Comparison of ENCODE assay signal across 9 cellular contexts in the genomic region with DNA sequence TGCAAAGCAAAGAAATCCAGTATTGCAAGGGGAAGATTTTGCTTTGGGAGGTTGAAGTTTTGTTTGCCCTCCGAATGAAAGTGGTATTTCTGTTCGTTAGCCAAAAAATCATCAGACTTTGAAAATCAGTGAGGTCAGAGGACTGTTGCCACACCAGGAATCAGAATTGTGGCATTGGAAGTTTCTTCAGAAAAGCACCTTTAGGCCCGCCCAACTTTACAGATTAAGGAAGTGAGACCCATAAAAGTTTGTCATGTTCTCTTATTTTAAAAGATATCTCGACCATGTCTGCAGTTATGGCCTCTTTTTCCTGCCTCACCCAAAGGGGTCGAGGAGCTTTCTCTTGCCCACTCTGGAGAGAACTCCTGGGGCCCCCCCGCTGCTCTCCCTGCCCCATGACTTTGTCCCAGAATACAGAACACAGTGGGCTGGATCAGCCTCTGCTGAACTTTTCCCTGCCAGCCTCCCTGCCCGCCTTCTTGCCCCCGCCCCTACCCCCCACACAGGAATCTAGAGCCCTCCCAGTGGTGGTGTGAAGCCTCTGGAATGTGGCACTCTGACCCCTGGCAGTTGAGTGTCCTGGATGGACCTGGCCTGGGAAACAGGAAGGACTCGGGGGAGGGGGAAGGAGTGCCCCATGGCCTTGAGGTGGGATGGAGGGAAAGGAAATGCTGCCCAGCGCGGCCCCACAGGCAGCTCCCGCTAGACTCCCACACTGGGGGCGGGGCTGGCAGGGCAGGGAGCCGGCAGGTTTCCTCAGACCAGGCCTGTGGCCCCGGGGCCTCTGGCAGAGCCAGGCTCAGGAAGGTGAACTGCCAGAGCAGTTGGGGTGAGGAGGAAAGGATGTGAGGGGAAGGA. TPM values are rescaled to one million over a fixed set of nuclear protein-coding genes. Genes with fewer than 3 reads are reported as not detected.
DNase-seq lines count a peak whose midpoint lies in the region; ATAC-seq and TF ChIP-seq lines count a peak whose summit lies in the region.
"Had no signal": no experiment of that assay in that cellular context is flagged by ENCODE, and none has a peak within 500 bp of the region (broad histone marks: within the 10 kb centered on the region; RNA-seq: fewer than 3 reads in every experiment).

No MANE protein-coding gene starts in this region.

- peaks cover 27 to 85% of the 10 kb centered on the region in 2 experiments for H3K79me1 ChIP-seq in IMR-90 (ENCODE audit: low read depth in 1 of 2, low read length in 2 of 2)

- DNase-seq in IMR-90 (no peak), brain microvascular endothelial cell (peak; percentile 46), left colon (peak; percentile 66 to 83), tibial artery (peak in 1 of 2 donors; percentile 70), AG08396 (ENCODE audit: low spot score) (no peak), dorsolateral prefrontal cortex (no peak)
- DNase-seq in activated CD4-positive, alpha-beta T cell treated with anti-CD3 and anti-CD28 coated beads for 4 hours = no peak
- DNase-seq in activated CD4-positive, alpha-beta T cell treated with anti-CD3 and anti-CD28 coated beads, Interleukin-2, amount 50 U/mL, for 1 hour = no peak

- 20% methylated on average over 3 of the region's 15 CpGs; no CpG with 5 or more reads in 1 of the 2 experiments for WGBS in IMR-90 (ENCODE audit: extremely low coverage in 2 of 2, insufficient read length in 1 of 2), 2 experiments

- H2AFZ ChIP-seq in IMR-90 (replicated peaks; ENCODE audit: low read length, poor library complexity) = peak overlapping the region; percentile 60

- peak overlapping the region; percentile 56 for H2BK5ac ChIP-seq in IMR-90 (ENCODE audit: low read depth, low read length, poor library complexity, severe bottlenecking)

- peaks cover 95% of the 10 kb centered on the region for H4K20me1 ChIP-seq in IMR-90 (ENCODE audit: insufficient read depth, low read length)

- H3K18ac ChIP-seq in IMR-90 (ENCODE audit: low read depth, low read length) = no peak overlapping the region

- no peak overlapping the region for H3K4me2 ChIP-seq in IMR-90 (ENCODE audit: low read depth, low read length)
- H3K4me2 ChIP-seq: KMS-11 had no signal

- 0 out of 2 replicates have a peak overlapping the region, but pooled peaks have one; percentile 19 for H3K4ac ChIP-seq in IMR-90 (ENCODE audit: low read depth, low read length)

- CTCF ChIA-PET in IMR-90 (lab: Yijun Ruan, JAX) = no interaction called here

- peak overlapping the region; percentile 26; the same call in 1 of the 2 replicates for H3K56ac ChIP-seq in IMR-90 (ENCODE audit: extremely low read depth, insufficient read depth, low read length)

- H2AK9ac ChIP-seq in IMR-90 (replicated peaks; ENCODE audit: low read depth, low read length, poor library complexity) = peak overlapping the region; percentile 75

- H3K27me3 ChIP-seq in IMR-90 (ENCODE audit: control insufficient read depth, insufficient read depth, low read length) (no peaks in the 10 kb centered on the region), brain microvascular endothelial cell (replicated peaks) (no peaks in the 10 kb centered on the region), tibial artery (no peaks in the 10 kb centered on the region), dorsolateral prefrontal cortex (no peaks in the 10 kb centered on the region)

- no peak overlapping the region for H2BK15ac ChIP-seq in IMR-90 (ENCODE audit: low read depth, low read length)

- intact Hi-C loops in IMR-90 (cut with micrococcal nuclease) (no loop called here), left colon (cut with DNase I, micrococcal nuclease) (no loop called here), tibial artery (cut with DNase I; ENCODE audit: low total_unique reads) (no loop called here), dorsolateral prefrontal cortex (cut with DNase I) (no loop called here)

- no peak for TF ChIP-seq RAD21 in IMR-90 (IDR thresholded peaks at IDR 0.05; ENCODE audit: low read length)

- H3K9me3 ChIP-seq in IMR-90 (ENCODE audit: control insufficient read depth, insufficient read depth, low read length) = no peaks in the 10 kb centered on the region
- no peaks in the 10 kb centered on the region for H3K9me3 ChIP-seq in tibial artery

- TF ChIP-seq CTCF in IMR-90 (conservative IDR thresholded peaks at IDR 0.05; ENCODE audit: low read depth, low read length) = no peak
- no peak for TF ChIP-seq CTCF in brain microvascular endothelial cell (IDR thresholded peaks at IDR 0.05; ENCODE audit: low read depth, low read length, missing control alignments)
- no peak for TF ChIP-seq CTCF in tibial artery (IDR thresholded peaks at IDR 0.05)
- no peak for TF ChIP-seq CTCF in dorsolateral prefrontal cortex (IDR thresholded peaks at IDR 0.05 in 54 of 56, conservative IDR thresholded peaks at IDR 0.05 in 2 of 56; ENCODE audit: low read depth in 1 of 56, partially characterized antibody in 56 of 56)

- H3K36me3 ChIP-seq in IMR-90 (ENCODE audit: control insufficient read depth, insufficient read depth, low read length) = peaks cover 21% of the 10 kb centered on the region
- H3K36me3 ChIP-seq in brain microvascular endothelial cell (replicated peaks) = peaks cover 13% of the 10 kb centered on the region
- peaks cover 0 to 7% (median 0%) of the 10 kb centered on the region in 3 donors for H3K36me3 ChIP-seq in tibial artery

- peak overlapping the region; percentile 21; the same call in 1 of the 2 replicates for H3K27ac ChIP-seq in IMR-90 (ENCODE audit: insufficient read depth, low read length)
- peak overlapping the region; percentile 16 for H3K27ac ChIP-seq in brain microvascular endothelial cell
- peak overlapping the region; percentile 66 to 74 for H3K27ac ChIP-seq in tibial artery
- H3K27ac ChIP-seq in dorsolateral prefrontal cortex = no peak overlapping the region
- H3K27ac ChIP-seq: KMS-11 had no signal

- H4K8ac ChIP-seq in IMR-90 (ENCODE audit: low read depth in 2 of 2, low read length in 2 of 2) = peak overlapping the region in 1 of 2 experiments; percentile 11; a peak in 2 of 4 replicates

- H3K23ac ChIP-seq in IMR-90 (ENCODE audit: low read depth, low read length) = no peak overlapping the region

- no peak overlapping the region for H2AK5ac ChIP-seq in IMR-90 (ENCODE audit: low read depth, low read length)

- no peak overlapping the region for H4K91ac ChIP-seq in IMR-90 (ENCODE audit: insufficient read depth, low read depth, low read length)

- ATAC-seq in IMR-90 (ENCODE audit: low read depth) (peak; percentile 36), left colon (peak; percentile 70)

- H4K5ac ChIP-seq in IMR-90 (ENCODE audit: low read depth, low read length) = no peak overlapping the region

- H3K9me1 ChIP-seq in IMR-90 (ENCODE audit: insufficient read depth, low read length) = peaks cover 52% of the 10 kb centered on the region

- dilution Hi-C loops in IMR-90 (cut with HindIII; ENCODE audit: low sequenced_read_pairs, unreplicated experiment) = no loop called here

- in situ Hi-C loops in IMR-90 (cut with MboI; ENCODE audit: low sequenced_read_pairs) = no loop called here
- in situ Hi-C loops in brain microvascular endothelial cell (cut with HindIII; ENCODE audit: low pct_ligation_motif_present, low sequenced_read_pairs) = no loop called here

- POLR2A ChIA-PET in IMR-90 (lab: Charles Lee; ENCODE audit: unreplicated experiment) = no interaction called here

- no peak overlapping the region for H3K9ac ChIP-seq in IMR-90 (ENCODE audit: low read depth, low read length)
- H3K9ac ChIP-seq: KMS-11 had no signal

- no TSS peak for BruUV-seq in IMR-90 (replicated peaks; lab: Mats Ljungman, UMichigan)

- H3K14ac ChIP-seq in IMR-90 (replicated peaks; ENCODE audit: low read depth, low read length) = no peak overlapping the region

- no peak overlapping the region for H2BK20ac ChIP-seq in IMR-90 (ENCODE audit: low read depth, low read length)

- no peak for TF ChIP-seq POLR2A in IMR-90 (IDR thresholded peaks at IDR 0.05; ENCODE audit: low read depth, low read length)

- no peak overlapping the region for H3K4me3 ChIP-seq in IMR-90 (ENCODE audit: insufficient read depth, low read depth, low read length)
- H3K4me3 ChIP-seq in brain microvascular endothelial cell (ENCODE audit: low read depth, low read length) = no peak overlapping the region
- no peak overlapping the region for H3K4me3 ChIP-seq in tibial artery
- no peak overlapping the region for H3K4me3 ChIP-seq in dorsolateral prefrontal cortex

- H3K4me1 ChIP-seq in IMR-90 (ENCODE audit: control insufficient read depth, insufficient read depth, low read length) (peaks cover 39% of the 10 kb centered on the region), tibial artery (peaks cover 0 to 98% (median 52%) of the 10 kb centered on the region in 4 donors)

- H2BK120ac ChIP-seq in IMR-90 (ENCODE audit: low read depth, low read length) = peak overlapping the region; percentile 1; the same call in 1 of the 2 replicates

TF ChIP-seq in IMR-90, 13 proteins besides CTCF, POLR2A, EP300 and RAD21 (continues in another document):
- TF ChIP-seq FOS (IDR thresholded peaks at IDR 0.05; ENCODE audit: low read depth, low read length) = no peak
- no peak for TF ChIP-seq SMC3 (IDR thresholded peaks at IDR 0.05; ENCODE audit: low read depth, low read length)
- TF ChIP-seq RFX5 (IDR thresholded peaks at IDR 0.05; ENCODE audit: low read depth, low read length) = no peak
- TF ChIP-seq MXI1 (IDR thresholded peaks at IDR 0.05; ENCODE audit: borderline replicate concordance, low read depth, low read length) = no peak
- no peak for TF ChIP-seq NFE2L2 (IDR thresholded peaks at IDR 0.05; ENCODE audit: low read depth, low read length)
- no peak for TF ChIP-seq BHLHE40 (IDR thresholded peaks at IDR 0.05; ENCODE audit: low read depth, low read length)
- TF ChIP-seq MAFK (IDR thresholded peaks at IDR 0.05; ENCODE audit: low read depth, low read length) = no peak
- no peak; the same call in 1 of the 2 replicates for TF ChIP-seq MAZ (IDR thresholded peaks at IDR 0.05; ENCODE audit: borderline replicate concordance, low read depth, low read length)
- no peak for TF ChIP-seq RCOR1 (IDR thresholded peaks at IDR 0.05; ENCODE audit: insufficient replicate concordance, low read length)
- no peak for TF ChIP-seq CHD1 (IDR thresholded peaks at IDR 0.05; ENCODE audit: low read depth, low read length)
- TF ChIP-seq, protein P1, sequence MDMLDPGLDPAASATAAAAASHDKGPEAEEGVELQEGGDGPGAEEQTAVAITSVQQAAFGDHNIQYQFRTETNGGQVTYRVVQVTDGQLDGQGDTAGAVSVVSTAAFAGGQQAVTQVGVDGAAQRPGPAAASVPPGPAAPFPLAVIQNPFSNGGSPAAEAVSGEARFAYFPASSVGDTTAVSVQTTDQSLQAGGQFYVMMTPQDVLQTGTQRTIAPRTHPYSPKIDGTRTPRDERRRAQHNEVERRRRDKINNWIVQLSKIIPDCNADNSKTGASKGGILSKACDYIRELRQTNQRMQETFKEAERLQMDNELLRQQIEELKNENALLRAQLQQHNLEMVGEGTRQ (IDR thresholded peaks at IDR 0.05; ENCODE audit: low read depth, low read length) = no peak

RNA-seq across cellular contexts. Expression of a gene that starts 25.3 kb away (rescaled TPM):
- total RNA-seq in IMR-90 (2012; rRNA removed) (436 and 490 TPM in 2 replicates), left colon (100 to 1,000 TPM in 1 of 2 donors, 10 to 100 TPM in 1; 67.7 to 105 TPM), dorsolateral prefrontal cortex (100 to 1,000 TPM in 17 of 120 experiments, 10 to 100 TPM in 103; 57.7 to 155 (median 82.6) TPM)
- polyA plus RNA-seq in IMR-90 (2012; rRNA removed) = 285 and 316 TPM in 2 replicates
- 203 and 263 TPM in 2 replicates for polyA plus RNA-seq in IMR-90 (2012; cell fraction: cytosol; rRNA removed)
- polyA plus RNA-seq in IMR-90 (2012; cell fraction: nucleus; rRNA removed; ENCODE audit: low replicate concordance) = 109 and 133 TPM in 2 replicates

Comparison
In these comparisons a context has a peak if more than half of its experiments do, and no peak if none do; other contexts are left out.
1. DNase-seq: peak in brain microvascular endothelial cell (single experiment) and left colon (2 of 2); none in IMR-90 (single experiment), AG08396 (single experiment), activated CD4-positive, alpha-beta T cell treated with anti-CD3 and anti-CD28 coated beads for 4 hours (0 of 2), activated CD4-positive, alpha-beta T cell treated with anti-CD3 and anti-CD28 coated beads, Interleukin-2, amount 50 U/mL, for 1 hour (single experiment) and dorsolateral prefrontal cortex (0 of 10).
2. H3K27ac ChIP-seq: peak in IMR-90 (single experiment), brain microvascular endothelial cell (single experiment) and tibial artery (2 of 2); none in dorsolateral prefrontal cortex (0 of 59).